ENCODE assay signal across 33 cellular contexts in genomic region chr1:207458409-207458808, GRCh38. TPM values are rescaled to one million over a fixed set of nuclear protein-coding genes. Genes with fewer than 3 reads are reported as not detected.
"Had no signal": no experiment of that assay in that cellular context is flagged by ENCODE, and none has a peak within 500 bp of the region (broad histone marks: within the 10 kb centered on the region; RNA-seq: fewer than 3 reads in every experiment).

No MANE protein-coding gene starts in this region.

- H3K4me2 ChIP-seq: hepatocyte, smooth muscle cell had no signal

- H3K4me3 Mint-ChIP-seq: mesothelial cell of epicardium; naive B cell; nephron; stimulated activated memory B cell treated with anti-CD40 and anti-IgM and Interleukin-4, amounts not matched to agents 10 μg/mL and 1 μg/mL and 100 μg/mL, for 72 hours; stimulated activated naive CD8-positive, alpha-beta T cell treated with anti-CD3 and anti-CD28 coated beads, Interleukin-15, Interleukin-2, amounts not matched to agents 100 ng/mL and 50 ng/mL, for 24 hours had no signal

- H3K27ac Mint-ChIP-seq: mesothelial cell of epicardium; naive B cell; nephron; stimulated activated memory B cell treated with anti-CD40 and anti-IgM and Interleukin-4, amounts not matched to agents 10 μg/mL and 1 μg/mL and 100 μg/mL, for 72 hours; stimulated activated naive CD8-positive, alpha-beta T cell treated with anti-CD3 and anti-CD28 coated beads, Interleukin-15, Interleukin-2, amounts not matched to agents 100 ng/mL and 50 ng/mL, for 24 hours had no signal

- FAIRE-seq: endothelial cell of umbilical vein, islet of Langerhans had no signal

- H3K36me3 ChIP-seq: esophagus muscularis mucosa, gastroesophageal sphincter, heart left ventricle, left lung, prostate gland, right atrium auricular region, thoracic aorta, transverse colon had no signal

- H3K4me1 ChIP-seq: foreskin keratinocyte, prostate gland had no signal

- H3K9me3 Mint-ChIP-seq: mesothelial cell of epicardium; naive B cell; nephron; stimulated activated memory B cell treated with anti-CD40 and anti-IgM and Interleukin-4, amounts not matched to agents 10 μg/mL and 1 μg/mL and 100 μg/mL, for 72 hours; stimulated activated naive CD8-positive, alpha-beta T cell treated with anti-CD3 and anti-CD28 coated beads, Interleukin-15, Interleukin-2, amounts not matched to agents 100 ng/mL and 50 ng/mL, for 24 hours had no signal

- H3K36me3 Mint-ChIP-seq: mesothelial cell of epicardium; stimulated activated memory B cell treated with anti-CD40 and anti-IgM and Interleukin-4, amounts not matched to agents 10 μg/mL and 1 μg/mL and 100 μg/mL, for 72 hours had no signal

- DNase-seq: dermis blood vessel endothelial cell; effector memory CD4-positive, alpha-beta T cell; foreskin keratinocyte; heart left ventricle; left cardiac atrium; left lung; mesenchymal stem cell; mucosa of descending colon; naive B cell; nucleus accumbens; stimulated activated CD4-positive, alpha-beta T cell treated with anti-CD3 and anti-CD28 coated beads, Interleukin-2, amount 100 ng/mL, for 24 hours; stimulated activated CD4-positive, alpha-beta T cell treated with anti-CD3 and anti-CD28 coated beads, Interleukin-4, amount 100 ng/mL, for 4 hours; transverse colon had no signal

- H3K27me3 Mint-ChIP-seq: naive B cell; stimulated activated memory B cell treated with anti-CD40 and anti-IgM and Interleukin-4, amounts not matched to agents 10 μg/mL and 1 μg/mL and 100 μg/mL, for 72 hours had no signal

- ATAC-seq: foreskin keratinocyte; gastroesophageal sphincter; heart left ventricle; left cardiac atrium; left lung; mucosa of descending colon; sciatic nerve; stimulated activated memory B cell treated with anti-CD40 and anti-IgM and Interleukin-4, amounts not matched to agents 10 μg/mL and 1 μg/mL and 100 μg/mL, for 72 hours had no signal

- H3K9me3 ChIP-seq: esophagus muscularis mucosa, gastroesophageal sphincter, heart left ventricle, left lung, mucosa of descending colon, prostate gland, right atrium auricular region, thoracic aorta, transverse colon had no signal

- H3K4me3 ChIP-seq: coronary artery, esophagus muscularis mucosa, gastroesophageal sphincter, heart left ventricle, hepatocyte, left lung, mucosa of descending colon, prostate gland, right atrium auricular region, smooth muscle cell, thoracic aorta, transverse colon had no signal

- H2AFZ ChIP-seq: hepatocyte had no signal

- H3K79me2 ChIP-seq: hepatocyte had no signal

- H3K27ac ChIP-seq: coronary artery, esophagus muscularis mucosa, foreskin keratinocyte, gastroesophageal sphincter, heart left ventricle, hepatocyte, left lung, prostate gland, right atrium auricular region, thoracic aorta, transverse colon had no signal

RNA-seq across cellular contexts. Expression of gene CR2, which starts 4.3 kb away (rescaled TPM):
- total RNA-seq: dermis blood vessel endothelial cell, endothelial cell of umbilical vein, fibroblast of lung, foreskin keratinocyte, left cardiac atrium, lung microvascular endothelial cell, mesothelial cell of epicardium, osteocyte, right atrium auricular region, smooth muscle cell, ureter had no signal
- polyA plus RNA-seq: endothelial cell of umbilical vein, fibroblast of lung, foreskin keratinocyte, hepatocyte, smooth muscle cell had no signal

RNA-seq across cellular contexts. Expression of gene CR1, which starts 37.5 kb away (rescaled TPM):
- total RNA-seq: dermis blood vessel endothelial cell, endothelial cell of umbilical vein, epithelial cell of proximal tubule, fibroblast of lung, foreskin keratinocyte, lung microvascular endothelial cell, osteocyte, smooth muscle cell had no signal
- polyA plus RNA-seq: endothelial cell of umbilical vein, fibroblast of lung, foreskin keratinocyte, hepatocyte had no signal
